3 cellular contexts compared by ENCODE assay signal in genomic region chr9:107246259-107247254, GRCh38.
TF ChIP-seq lines count a peak whose summit lies in the region.

No MANE protein-coding gene starts in this region.

TF ChIP-seq in SK-N-SH, 30 proteins besides CTCF, POLR2A, EP300 and RAD21:
- TF ChIP-seq TCF12 (IDR thresholded peaks at IDR 0.05): no peak
- TF ChIP-seq ZBTB33 (IDR thresholded peaks at IDR 0.05; ENCODE audit: borderline replicate concordance, low read depth): no peak
- no peak for TF ChIP-seq FOXJ3 (CRISPR knock-in tag; IDR thresholded peaks at IDR 0.05)
- no peak for TF ChIP-seq MXI1 (IDR thresholded peaks at IDR 0.05; ENCODE audit: low read depth, low read length)
- TF ChIP-seq USF2 (IDR thresholded peaks at IDR 0.05; ENCODE audit: borderline replicate concordance, low read depth, low read length): no peak
- no peak for TF ChIP-seq RXRA (IDR thresholded peaks at IDR 0.05; ENCODE audit: borderline replicate concordance, low read depth)
- TF ChIP-seq IRF3 (IDR thresholded peaks at IDR 0.05; ENCODE audit: low read depth, low read length): no peak
- TF ChIP-seq JUND (IDR thresholded peaks at IDR 0.05): no peak
- no peak for TF ChIP-seq REST (IDR thresholded peaks at IDR 0.05; ENCODE audit: low read depth, low read length)
- no peak for TF ChIP-seq FOXM1 (IDR thresholded peaks at IDR 0.05; ENCODE audit: low read depth)

TF ChIP-seq in SK-N-SH treated with all-trans-retinoic acid at 6 μM for 48 hours, 23 proteins besides CTCF, POLR2A, EP300 and RAD21:
- no peak for TF ChIP-seq OSR1 (CRISPR knock-in tag; IDR thresholded peaks at IDR 0.05)
- no peak for TF ChIP-seq BACH2 (CRISPR knock-in tag; IDR thresholded peaks at IDR 0.05; ENCODE audit: borderline replicate concordance)
- TF ChIP-seq CSDC2 (CRISPR knock-in tag; IDR thresholded peaks at IDR 0.05): no peak
- TF ChIP-seq ZFP30 (CRISPR knock-in tag; IDR thresholded peaks at IDR 0.05): no peak
- no peak for TF ChIP-seq ZNF70 (CRISPR knock-in tag; IDR thresholded peaks at IDR 0.05)
- TF ChIP-seq TOX (CRISPR knock-in tag; IDR thresholded peaks at IDR 0.05; ENCODE audit: borderline replicate concordance): no peak
- TF ChIP-seq RARB (CRISPR knock-in tag; IDR thresholded peaks at IDR 0.05): no peak
- no peak for TF ChIP-seq PATZ1 (CRISPR knock-in tag; IDR thresholded peaks at IDR 0.05; ENCODE audit: borderline replicate concordance)
- TF ChIP-seq ZNF8 (CRISPR knock-in tag; IDR thresholded peaks at IDR 0.05): no peak
- no peak for TF ChIP-seq SNAI2 (CRISPR knock-in tag; IDR thresholded peaks at IDR 0.05)
- no peak for TF ChIP-seq ISL1 (CRISPR knock-in tag; IDR thresholded peaks at IDR 0.05)
- TF ChIP-seq ZFP3 (CRISPR knock-in tag; IDR thresholded peaks at IDR 0.05): no peak
- no peak for TF ChIP-seq ESRRG (CRISPR knock-in tag; IDR thresholded peaks at IDR 0.05)
- no peak for TF ChIP-seq CSRNP3 (CRISPR knock-in tag; IDR thresholded peaks at IDR 0.05)
TF ChIP-seq in SK-N-SH treated with all-trans-retinoic acid at 6 μM for 48 hours: peak in this region for 0.

TF ChIP-seq in GM12878, 131 proteins besides CTCF, POLR2A, EP300 and RAD21:
- TF ChIP-seq ATF3 (IDR thresholded peaks at IDR 0.05; ENCODE audit: borderline replicate concordance, extremely low read depth, low read depth, low read length) (no peak), TAF1 (IDR thresholded peaks at IDR 0.05; ENCODE audit: borderline replicate concordance, low read depth, low read length) (no peak), IRF4 (IDR thresholded peaks at IDR 0.05; ENCODE audit: low read depth, low read length) (no peak), CBX5 (IDR thresholded peaks at IDR 0.05; ENCODE audit: low read depth) (no peak), BACH1 (IDR thresholded peaks at IDR 0.05; ENCODE audit: borderline replicate concordance) (no peak), BMI1 (IDR thresholded peaks at IDR 0.05; ENCODE audit: borderline replicate concordance) (no peak), PAX5 (IDR thresholded peaks at IDR 0.05; ENCODE audit: borderline replicate concordance, low read depth, low read length) (no peak), RFX5 (IDR thresholded peaks at IDR 0.05; ENCODE audit: low read depth, low read length) (no peak), ATF2 (IDR thresholded peaks at IDR 0.05; ENCODE audit: low read length) (no peak), MTA2 (IDR thresholded peaks at IDR 0.05; ENCODE audit: low read depth) (no peak), SMARCA5 (IDR thresholded peaks at IDR 0.05) (0 out of 2 replicates have a peak, but pooled peaks have one; percentile 18), BCLAF1 (IDR thresholded peaks at IDR 0.05) (no peak), HDAC2 (IDR thresholded peaks at IDR 0.05) (no peak), ZNF217 (IDR thresholded peaks at IDR 0.05) (peak; percentile 22; the same call in 1 of the 2 replicates)
